In genomic region chr13:41065098-41065497, GRCh38 we compare ENCODE assay signal across 13 cellular contexts. TPM values are rescaled to one million over a fixed set of nuclear protein-coding genes. Genes with fewer than 3 reads are reported as not detected.
DNase-seq lines count a peak whose midpoint lies in the region; ATAC-seq, FAIRE-seq and TF ChIP-seq lines count a peak whose summit lies in the region.
"Had no signal": no experiment of that assay in that cellular context is flagged by ENCODE, and none has a peak within 500 bp of the region (broad histone marks: within the 10 kb centered on the region; RNA-seq: fewer than 3 reads in every experiment).

No MANE protein-coding gene starts in this region.

- H3K9me3 Mint-ChIP-seq in activated T-cell treated with anti-CD3 and anti-CD28 coated beads, Interleukin-2, amount 50 U/mL, for 24 hours, result no peaks in the 10 kb centered on the region
- no peaks in the 10 kb centered on the region for H3K9me3 Mint-ChIP-seq in activated T-cell treated with anti-CD3 and anti-CD28 coated beads, Interleukin-2, amount 50 U/mL, for 4 hours
- H3K9me3 Mint-ChIP-seq: activated CD8-positive, alpha-beta T cell treated with anti-CD3 and anti-CD28 coated beads for 36 hours; activated naive CD8-positive, alpha-beta T cell treated with anti-CD3 and anti-CD28 coated beads for 36 hours had no signal

- no peak for DNase-seq in activated T-cell treated with anti-CD3 and anti-CD28 coated beads, Interleukin-2, amount 50 U/mL, for 24 hours
- DNase-seq in activated T-cell treated with anti-CD3 and anti-CD28 coated beads, Interleukin-2, amount 50 U/mL, for 4 hours, result no peak
- DNase-seq in astrocyte of the spinal cord (ENCODE audit: low read depth, low spot score), result peak; percentile 90
- no peak for DNase-seq in keratinocyte (ENCODE audit: low read depth, low spot score)
- no peak for DNase-seq in tibial artery
- no peak for DNase-seq in ecto neural progenitor cell (ENCODE audit: low spot score)
- DNase-seq in NCI-H187 treated with DMSO at 0.1 percent for 48 hours (lab: John Stamatoyannopoulos, UW), result no peak
- DNase-seq: activated CD8-positive, alpha-beta T cell treated with anti-CD3 and anti-CD28 coated beads for 36 hours; activated naive CD8-positive, alpha-beta T cell treated with anti-CD3 and anti-CD28 coated beads for 36 hours; GF-D8; NCI-H748 treated with DMSO at 0.1 percent for 48 hours had no signal

- TF ChIP-seq CTCF in astrocyte of the spinal cord (IDR thresholded peaks at IDR 0.05; ENCODE audit: low read depth, low read length) (no peak), keratinocyte (optimal IDR thresholded peaks at IDR 0.05 in 1 of 3, IDR thresholded peaks at IDR 0.05 in 1 of 3, conservative IDR thresholded peaks at IDR 0.05 in 1 of 3; ENCODE audit: extremely low read depth in 1 of 3, insufficient read depth in 2 of 3, low read length in 3 of 3) (no peak), tibial artery (IDR thresholded peaks at IDR 0.05) (no peak)

- H3K36me3 ChIP-seq in keratinocyte (ENCODE audit: control insufficient read depth in 2 of 2, extremely low read depth in 1 of 2, insufficient read depth in 2 of 2, low read length in 2 of 2), result peaks cover 4 to 21% of the 10 kb centered on the region in 2 experiments
- H3K36me3 ChIP-seq in tibial artery, result peaks cover 38 to 44% (median 42%) of the 10 kb centered on the region in 3 donors

- no peak overlapping the region for H3K9ac ChIP-seq in keratinocyte (ENCODE audit: control insufficient read depth, extremely low read depth, insufficient read depth, low read length)

- H4K20me1 ChIP-seq in keratinocyte (ENCODE audit: control insufficient read depth, extremely low read depth, insufficient read depth, low read length), result no peaks in the 10 kb centered on the region

- H3K9me3 ChIP-seq in keratinocyte (ENCODE audit: control insufficient read depth, low read depth, low read length) (no peaks in the 10 kb centered on the region), tibial artery (no peaks in the 10 kb centered on the region)

- no peaks in the 10 kb centered on the region for H3K27me3 ChIP-seq in keratinocyte (ENCODE audit: control insufficient read depth, extremely low read depth, insufficient read depth, low read length)
- no peaks in the 10 kb centered on the region for H3K27me3 ChIP-seq in tibial artery

- peaks cover 30% of the 10 kb centered on the region for H3K4me1 Mint-ChIP-seq in activated T-cell treated with anti-CD3 and anti-CD28 coated beads, Interleukin-2, amount 50 U/mL, for 24 hours (ENCODE audit: low read depth)
- peaks cover 23% of the 10 kb centered on the region for H3K4me1 Mint-ChIP-seq in activated T-cell treated with anti-CD3 and anti-CD28 coated beads, Interleukin-2, amount 50 U/mL, for 4 hours (ENCODE audit: low read depth)

- H3K4me1 ChIP-seq in keratinocyte (ENCODE audit: control insufficient read depth, extremely low read depth, insufficient read depth, low read length) (peaks cover 16% of the 10 kb centered on the region), tibial artery (peaks cover 0 to 41% (median 27%) of the 10 kb centered on the region in 4 donors)

- H2AFZ ChIP-seq in keratinocyte (ENCODE audit: control insufficient read depth, low read length), result no peak overlapping the region

- intact Hi-C loops in tibial artery (cut with DNase I; ENCODE audit: low total_unique reads), result no loop called here

- H3K27ac ChIP-seq in keratinocyte (ENCODE audit: control insufficient read depth, insufficient read depth, low read length) (no peak overlapping the region), tibial artery (peak overlapping the region; percentile 95 to 97)

- dilution Hi-C loops in keratinocyte (cut with MboI; ENCODE audit: extremely low pct_ligation_motif_present, low sequenced_read_pairs), result no loop called here

- peaks cover 25% of the 10 kb centered on the region for H3K79me2 ChIP-seq in keratinocyte (ENCODE audit: control insufficient read depth, insufficient read depth, low read length)

- no peak overlapping the region for H3K4me3 Mint-ChIP-seq in activated T-cell treated with anti-CD3 and anti-CD28 coated beads, Interleukin-2, amount 50 U/mL, for 24 hours
- no peak overlapping the region for H3K4me3 Mint-ChIP-seq in activated T-cell treated with anti-CD3 and anti-CD28 coated beads, Interleukin-2, amount 50 U/mL, for 4 hours
- H3K4me3 Mint-ChIP-seq: activated CD8-positive, alpha-beta T cell treated with anti-CD3 and anti-CD28 coated beads for 36 hours; activated naive CD8-positive, alpha-beta T cell treated with anti-CD3 and anti-CD28 coated beads for 36 hours had no signal

- H3K27ac Mint-ChIP-seq in activated T-cell treated with anti-CD3 and anti-CD28 coated beads, Interleukin-2, amount 50 U/mL, for 24 hours, result peak overlapping the region; percentile 22
- H3K27ac Mint-ChIP-seq: activated CD8-positive, alpha-beta T cell treated with anti-CD3 and anti-CD28 coated beads for 36 hours; activated naive CD8-positive, alpha-beta T cell treated with anti-CD3 and anti-CD28 coated beads for 36 hours had no signal

- no peaks in the 10 kb centered on the region for H3K9me1 ChIP-seq in keratinocyte (ENCODE audit: control insufficient read depth, extremely low read depth, insufficient read depth, low read length)

- no peaks in the 10 kb centered on the region for H3K27me3 Mint-ChIP-seq in activated T-cell treated with anti-CD3 and anti-CD28 coated beads, Interleukin-2, amount 50 U/mL, for 24 hours
- peaks cover 2% of the 10 kb centered on the region for H3K27me3 Mint-ChIP-seq in activated T-cell treated with anti-CD3 and anti-CD28 coated beads, Interleukin-2, amount 50 U/mL, for 4 hours (ENCODE audit: low read depth)

- H3K36me3 Mint-ChIP-seq in activated T-cell treated with anti-CD3 and anti-CD28 coated beads, Interleukin-2, amount 50 U/mL, for 24 hours (ENCODE audit: low read depth), result peaks cover 88% of the 10 kb centered on the region
- peaks cover 22% of the 10 kb centered on the region for H3K36me3 Mint-ChIP-seq in activated T-cell treated with anti-CD3 and anti-CD28 coated beads, Interleukin-2, amount 50 U/mL, for 4 hours (ENCODE audit: insufficient read depth)

- FAIRE-seq in keratinocyte (lab: Jason Lieb, UNC), result peak; percentile 20
- FAIRE-seq: urothelium cell line had no signal

- ATAC-seq in activated T-cell treated with anti-CD3 and anti-CD28 coated beads, Interleukin-2, amount 50 U/mL, for 4 hours, result no peak
- ATAC-seq in HG02840 (IDR thresholded peaks at IDR 0.05; ENCODE audit: low FRiP score, unreplicated experiment), result no peak
- ATAC-seq: activated CD8-positive, alpha-beta T cell treated with anti-CD3 and anti-CD28 coated beads for 36 hours had no signal

- H3K4me2 ChIP-seq in keratinocyte (ENCODE audit: control insufficient read depth, extremely low read depth, insufficient read depth, low read depth, low read length), result no peak overlapping the region

- in situ Hi-C loops in astrocyte of the spinal cord (cut with HindIII; ENCODE audit: low sequenced_read_pairs), result no loop called here

- H3K4me3 ChIP-seq in astrocyte of the spinal cord (ENCODE audit: low read depth, low read length) (no peak overlapping the region), keratinocyte (ENCODE audit: control insufficient read depth in 2 of 3, extremely low read depth in 1 of 3, insufficient read depth in 2 of 3, low read depth in 1 of 3, low read length in 3 of 3) (no peak overlapping the region), tibial artery (no peak overlapping the region)

RNA-seq across cellular contexts. Expression of gene WBP4, which starts 3.8 kb away (rescaled TPM):
- total RNA-seq in activated T-cell treated with anti-CD3 and anti-CD28 coated beads, Interleukin-2, amount 50 U/mL, for 4 hours, result 10 to 100 TPM in 2 of 3 donors, 1 to 10 TPM in 1; 8.5 to 17.5 (median 13.9) TPM
- 5.9 to 13.5 TPM (median 9.3 TPM) in 3 replicates for polyA plus RNA-seq in keratinocyte
- 14.1 TPM for polyA plus RNA-seq in keratinocyte (2011; ENCODE audit: low read depth)
- 6.5 and 9.7 TPM in 2 replicates for polyA plus RNA-seq in keratinocyte (2011; cell fraction: cytosol; rRNA removed)
- polyA plus RNA-seq in keratinocyte (2011; cell fraction: nucleus; rRNA removed), result 7.0 and 11.7 TPM in 2 replicates
- 9.5 and 13.8 TPM in 2 replicates for polyA plus RNA-seq in keratinocyte (2012; ENCODE audit: low replicate concordance)
- polyA minus RNA-seq in keratinocyte, result 0.33 to 3.1 TPM (median 0.66 TPM) in 3 replicates
- polyA minus RNA-seq in keratinocyte (2011; cell fraction: cytosol; rRNA and poly(A)+ RNA removed), result 3.6 TPM
- polyA minus RNA-seq in keratinocyte (2011; cell fraction: nucleus; rRNA and poly(A)+ RNA removed), result 1.7 and 4.0 TPM in 2 replicates

RNA-seq across cellular contexts. Expression of gene ELF1, which starts 46.0 kb away (rescaled TPM):
- total RNA-seq in activated T-cell treated with anti-CD3 and anti-CD28 coated beads, Interleukin-2, amount 50 U/mL, for 4 hours, result 10 to 100 TPM; 49.0 to 56.6 (median 55.9) TPM
- 37.9 to 57.6 TPM (median 48.0 TPM) in 3 replicates for polyA plus RNA-seq in keratinocyte
- 26.9 TPM for polyA plus RNA-seq in keratinocyte (2011; ENCODE audit: low read depth)
- polyA plus RNA-seq in keratinocyte (2011; cell fraction: cytosol; rRNA removed), result 22.0 and 37.8 TPM in 2 replicates
- polyA plus RNA-seq in keratinocyte (2011; cell fraction: nucleus; rRNA removed), result 59.1 and 72.8 TPM in 2 replicates
- 36.8 and 51.4 TPM in 2 replicates for polyA plus RNA-seq in keratinocyte (2012; ENCODE audit: low replicate concordance)
- 39.4 to 65.3 TPM (median 41.8 TPM) in 3 replicates for polyA minus RNA-seq in keratinocyte
- 29.7 TPM for polyA minus RNA-seq in keratinocyte (2011; cell fraction: cytosol; rRNA and poly(A)+ RNA removed)
- polyA minus RNA-seq in keratinocyte (2011; cell fraction: nucleus; rRNA and poly(A)+ RNA removed), result 63.2 and 99.9 TPM in 2 replicates
